In the genomic region with DNA sequence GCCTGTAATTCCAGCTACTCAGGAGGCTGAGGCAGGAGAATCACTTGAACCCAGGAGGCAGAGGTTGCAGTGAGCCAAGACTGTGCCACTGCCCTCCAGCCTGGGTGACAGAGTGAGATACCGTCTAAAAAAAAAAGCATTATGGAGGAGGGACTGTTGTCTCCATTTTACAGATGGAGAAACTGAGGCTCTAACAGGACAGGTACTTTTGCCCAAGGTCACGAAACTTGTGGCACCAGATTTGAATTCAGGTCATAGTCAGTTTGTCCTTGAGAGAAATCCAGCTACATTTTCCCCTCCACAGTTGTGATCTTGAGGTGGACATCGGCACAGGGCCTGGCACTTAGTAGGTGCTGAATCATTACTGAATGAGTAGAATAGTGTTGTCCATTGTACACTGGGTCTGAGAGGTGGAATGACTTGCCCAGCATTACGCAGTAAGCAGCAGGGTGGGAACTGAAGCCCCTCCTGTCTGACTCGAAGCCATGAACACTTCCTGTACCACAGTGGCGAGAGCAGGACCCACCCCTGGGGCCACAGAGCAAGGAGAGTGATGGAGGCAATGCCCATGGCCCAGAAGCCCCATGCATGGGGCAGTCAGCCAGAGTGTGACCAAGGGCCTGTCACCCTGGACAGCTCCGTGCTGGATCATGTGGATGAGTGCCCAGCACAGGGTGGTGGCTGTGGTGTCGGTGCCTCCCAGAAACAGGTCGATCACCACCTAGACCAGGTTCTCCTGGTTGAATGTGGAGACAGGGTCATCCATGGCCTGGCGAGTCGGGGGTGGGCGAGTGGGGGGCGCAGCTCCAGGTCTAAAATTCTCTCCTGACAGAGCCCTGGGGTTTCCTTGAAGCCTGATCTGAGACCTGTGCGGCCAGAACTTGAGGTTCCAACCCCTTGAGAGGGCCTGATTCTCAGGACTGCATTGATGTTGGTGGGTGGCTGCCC, we compare ENCODE assay signal across 1 cellular context.
TF ChIP-seq lines count a peak whose summit lies in the region.

No MANE protein-coding gene starts in this region.

TF ChIP-seq in SK-N-SH, 30 proteins besides CTCF, POLR2A, EP300 and RAD21 (continued from another document):
- TF ChIP-seq, protein P1, sequence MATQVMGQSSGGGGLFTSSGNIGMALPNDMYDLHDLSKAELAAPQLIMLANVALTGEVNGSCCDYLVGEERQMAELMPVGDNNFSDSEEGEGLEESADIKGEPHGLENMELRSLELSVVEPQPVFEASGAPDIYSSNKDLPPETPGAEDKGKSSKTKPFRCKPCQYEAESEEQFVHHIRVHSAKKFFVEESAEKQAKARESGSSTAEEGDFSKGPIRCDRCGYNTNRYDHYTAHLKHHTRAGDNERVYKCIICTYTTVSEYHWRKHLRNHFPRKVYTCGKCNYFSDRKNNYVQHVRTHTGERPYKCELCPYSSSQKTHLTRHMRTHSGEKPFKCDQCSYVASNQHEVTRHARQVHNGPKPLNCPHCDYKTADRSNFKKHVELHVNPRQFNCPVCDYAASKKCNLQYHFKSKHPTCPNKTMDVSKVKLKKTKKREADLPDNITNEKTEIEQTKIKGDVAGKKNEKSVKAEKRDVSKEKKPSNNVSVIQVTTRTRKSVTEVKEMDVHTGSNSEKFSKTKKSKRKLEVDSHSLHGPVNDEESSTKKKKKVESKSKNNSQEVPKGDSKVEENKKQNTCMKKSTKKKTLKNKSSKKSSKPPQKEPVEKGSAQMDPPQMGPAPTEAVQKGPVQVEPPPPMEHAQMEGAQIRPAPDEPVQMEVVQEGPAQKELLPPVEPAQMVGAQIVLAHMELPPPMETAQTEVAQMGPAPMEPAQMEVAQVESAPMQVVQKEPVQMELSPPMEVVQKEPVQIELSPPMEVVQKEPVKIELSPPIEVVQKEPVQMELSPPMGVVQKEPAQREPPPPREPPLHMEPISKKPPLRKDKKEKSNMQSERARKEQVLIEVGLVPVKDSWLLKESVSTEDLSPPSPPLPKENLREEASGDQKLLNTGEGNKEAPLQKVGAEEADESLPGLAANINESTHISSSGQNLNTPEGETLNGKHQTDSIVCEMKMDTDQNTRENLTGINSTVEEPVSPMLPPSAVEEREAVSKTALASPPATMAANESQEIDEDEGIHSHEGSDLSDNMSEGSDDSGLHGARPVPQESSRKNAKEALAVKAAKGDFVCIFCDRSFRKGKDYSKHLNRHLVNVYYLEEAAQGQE (IDR thresholded peaks at IDR 0.05; ENCODE audit: low read depth, low read length): peak; percentile 88
- TF ChIP-seq ELF1 (IDR thresholded peaks at IDR 0.05): no peak
- TF ChIP-seq TEAD4 (IDR thresholded peaks at IDR 0.05; ENCODE audit: borderline replicate concordance, insufficient read depth): no peak
